In genomic region chr3:174547801-174548200, GRCh38 we compare ENCODE assay signal across 22 cellular contexts.
"Had no signal": no experiment of that assay in that cellular context is flagged by ENCODE, and none has a peak within 500 bp of the region (broad histone marks: within the 10 kb centered on the region; RNA-seq: fewer than 3 reads in every experiment).

No MANE protein-coding gene starts in this region.

- H3K9me3 ChIP-seq: esophagus muscularis mucosa, left ventricle myocardium inferior, ovary, psoas muscle, right atrium auricular region, upper lobe of left lung had no signal

- H3K27ac ChIP-seq: esophagus muscularis mucosa, left ventricle myocardium inferior, ovary, psoas muscle, right atrium auricular region, upper lobe of left lung, VCaP had no signal

- H3K36me3 ChIP-seq: esophagus muscularis mucosa, left ventricle myocardium inferior, ovary, right atrium auricular region, upper lobe of left lung had no signal

- H3K4me3 ChIP-seq: esophagus muscularis mucosa, left ventricle myocardium inferior, ovary, psoas muscle, right atrium auricular region, upper lobe of left lung had no signal

- DNase-seq: activated CD4-positive, alpha-beta memory T cell treated with anti-CD3 and anti-CD28 coated beads, Interleukin-2, amount 10 ng/mL, durations not matched to agents 7 days and 5 days; activated CD4-positive, alpha-beta T cell treated with anti-CD3 and anti-CD28 coated beads, Interleukin-2, amount 10 ng/mL, durations not matched to agents 24 days and 14 days; activated effector memory CD4-positive, alpha-beta T cell treated with anti-CD3 and anti-CD28 coated beads, Interleukin-2, amount 50 U/mL, for 16 hours; activated naive CD4-positive, alpha-beta T cell treated with anti-CD3 and anti-CD28 coated beads, Interleukin-2, amount 10 ng/mL, durations not matched to agents 7 days and 5 days; anterior cingulate cortex; effector memory CD8-positive, alpha-beta T cell; foreskin melanocyte; kidney glomerular epithelial cell; left ventricle myocardium inferior; ovary; psoas muscle; stimulated activated CD4-positive, alpha-beta T cell treated with anti-CD3 and anti-CD28 coated beads, Interleukin-12 subunit alpha, Interleukin-12 subunit beta, amount 100 ng/mL, for 4 hours; stimulated activated CD4-positive, alpha-beta T cell treated with anti-CD3 and anti-CD28 coated beads, Interleukin-4, amount 100 ng/mL, for 4 hours; stimulated activated naive CD8-positive, alpha-beta T cell treated with anti-CD3 and anti-CD28 coated beads, Interleukin-15, Interleukin-2, amounts not matched to agents 100 U/mL and 50 U/mL, for 24 hours; T-cell; upper lobe of left lung had no signal

- FAIRE-seq: colon had no signal

- ATAC-seq: activated CD4-positive, CD25-positive, alpha-beta regulatory T cell treated with anti-CD3 and anti-CD28 coated beads, Interleukin-2, amount 50 U/mL, for 24 hours; effector memory CD8-positive, alpha-beta T cell; natural killer cell treated with Interleukin-12 subunit alpha and Interleukin-12 subunit beta and Interleukin-15 and Interleukin-18, amount 100 ng/mL, for 72 hours; psoas muscle; stimulated activated naive CD8-positive, alpha-beta T cell treated with anti-CD3 and anti-CD28 coated beads, Interleukin-15, Interleukin-2, amounts not matched to agents 100 U/mL and 50 U/mL, for 24 hours; T-cell had no signal

- H3K4me1 ChIP-seq: psoas muscle, upper lobe of left lung had no signal
